Comparison of ENCODE assay signal across 9 cellular contexts in the genomic region with DNA sequence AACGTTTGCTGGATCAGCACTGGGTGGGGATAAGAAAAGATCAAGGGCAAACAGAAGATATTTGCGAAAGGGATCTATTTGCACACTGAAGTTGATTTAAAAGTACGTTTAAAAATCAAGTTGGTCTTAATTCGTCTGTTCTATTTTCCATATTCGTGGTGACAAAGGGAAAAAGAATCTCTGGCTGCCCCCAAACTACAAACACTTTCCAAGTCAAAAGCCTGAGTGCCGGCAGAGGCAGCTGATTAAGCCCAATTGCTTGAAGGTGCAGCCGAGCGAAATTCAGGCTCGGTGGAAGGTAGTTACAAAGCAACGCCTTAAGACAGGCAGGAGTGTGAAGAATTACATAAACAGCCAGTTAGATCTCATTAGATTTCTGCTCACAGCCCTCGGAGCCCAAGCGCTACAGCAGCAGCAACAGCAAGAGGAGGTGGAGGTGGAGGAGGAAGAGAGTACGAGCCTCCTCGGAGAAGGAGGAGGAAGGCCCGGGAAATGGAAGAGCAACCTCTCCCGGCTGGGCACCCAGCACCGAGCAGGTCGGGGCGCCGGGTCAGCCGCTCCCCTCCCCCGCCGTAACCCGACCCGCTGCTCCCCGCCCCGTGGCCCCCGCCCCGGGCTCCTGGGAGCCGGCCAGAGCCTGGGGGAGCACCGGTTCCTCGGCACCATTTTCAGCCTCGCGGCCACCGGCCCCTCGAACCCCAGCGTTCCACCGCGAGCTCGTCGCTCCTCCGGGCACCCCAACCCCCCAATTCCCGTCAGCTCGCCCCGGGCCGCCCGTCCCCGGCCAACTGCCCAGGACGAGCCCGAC. TPM values are rescaled to one million over a fixed set of nuclear protein-coding genes. Genes with fewer than 3 reads are reported as not detected.
DNase-seq lines count a peak whose midpoint lies in the region; ATAC-seq and TF ChIP-seq lines count a peak whose summit lies in the region.
"Had no signal": no experiment of that assay in that cellular context is flagged by ENCODE, and none has a peak within 500 bp of the region (broad histone marks: within the 10 kb centered on the region; RNA-seq: fewer than 3 reads in every experiment).

No MANE protein-coding gene starts in this region.

- H3K27me3 ChIP-seq in Karpas-422 (ENCODE audit: low read length) (no peaks in the 10 kb centered on the region), SK-N-SH (ENCODE audit: insufficient read depth) (no peaks in the 10 kb centered on the region), hepatocyte (no peaks in the 10 kb centered on the region)

- TF ChIP-seq CTCF in SK-N-SH (IDR thresholded peaks at IDR 0.05) (no peak), hepatocyte (IDR thresholded peaks at IDR 0.05; ENCODE audit: poor library complexity) (no peak)

- H2AFZ ChIP-seq in Karpas-422 (ENCODE audit: low read length) (no peak overlapping the region; the same call in 1 of the 2 replicates), SK-N-SH (ENCODE audit: low read depth) (no peak overlapping the region), hepatocyte (peak overlapping the region; percentile 20)

- TF ChIP-seq RAD21 in SK-N-SH (IDR thresholded peaks at IDR 0.05; ENCODE audit: low read length): no peak

- peaks cover 35% of the 10 kb centered on the region for H4K20me1 ChIP-seq in Karpas-422 (ENCODE audit: insufficient read depth, low read depth, low read length)
- peaks cover 36% of the 10 kb centered on the region for H4K20me1 ChIP-seq in SK-N-SH (ENCODE audit: insufficient read depth)
- H4K20me1 ChIP-seq in hepatocyte (ENCODE audit: insufficient read depth, poor library complexity, severe bottlenecking): peaks cover 42% of the 10 kb centered on the region

- peak overlapping the region; percentile 49 for H3K27ac ChIP-seq in Karpas-422 (ENCODE audit: low read length)
- peak overlapping the region; percentile 65 to 93 for H3K27ac ChIP-seq in SK-N-SH (ENCODE audit: low read depth in 2 of 2, low read length in 1 of 2)
- peak overlapping the region; percentile 98 for H3K27ac ChIP-seq in hepatocyte

- H3K9ac ChIP-seq in Karpas-422 (ENCODE audit: low read length): peak overlapping the region; percentile 93
- peak overlapping the region; percentile 82 for H3K9ac ChIP-seq in SK-N-SH

- peaks cover 31% of the 10 kb centered on the region for H3F3A ChIP-seq in SK-N-SH (replicated peaks; ENCODE audit: insufficient read depth)

- WGBS in SK-N-SH (ENCODE audit: low lambda C conversion rate): 4% methylated on average over 25 of the region's 50 CpGs
- WGBS in hepatocyte (ENCODE audit: low lambda C conversion rate, missing lambda C conversion rate): under 1% methylated on average over 24 of the region's 50 CpGs

- H3K79me2 ChIP-seq in Karpas-422 (ENCODE audit: low read length) (peaks cover 20% of the 10 kb centered on the region), SK-N-SH (ENCODE audit: insufficient read depth) (peaks cover 53% of the 10 kb centered on the region), hepatocyte (peaks cover 72% of the 10 kb centered on the region)

- peaks cover 23% of the 10 kb centered on the region for H3K36me3 ChIP-seq in Karpas-422 (ENCODE audit: insufficient read depth, low read length)
- peaks cover 26 to 30% of the 10 kb centered on the region in 2 experiments for H3K36me3 ChIP-seq in SK-N-SH (replicated peaks in 1 of 2; ENCODE audit: control insufficient read depth in 1 of 2, insufficient read depth in 2 of 2, low read length in 1 of 2)
- peaks cover 3% of the 10 kb centered on the region for H3K36me3 ChIP-seq in hepatocyte (replicated peaks; ENCODE audit: insufficient read depth, low read depth)

- POLR2A ChIA-PET in SK-N-SH (lab: Yijun Ruan, JAX): interaction anchor here (0.6 to 9.4 kb wide), 30 partner anchors 10 to 315 kb away, joined by 3 to 609 read pairs (median 6); a partner anchor contains a TSS

- no peaks in the 10 kb centered on the region for H3K9me3 ChIP-seq in Karpas-422 (ENCODE audit: low read length)
- no peaks in the 10 kb centered on the region for H3K9me3 ChIP-seq in SK-N-SH
- no peaks in the 10 kb centered on the region for H3K9me3 ChIP-seq in hepatocyte (ENCODE audit: low read depth)

- CTCF ChIA-PET in SK-N-SH (lab: Yijun Ruan, JAX): interaction anchor here (0.6 to 22.4 kb wide), 15 partner anchors 15 to 386 kb away, joined by 3 to 820 read pairs (median 6); a partner anchor contains a TSS

- H3K4me1 ChIP-seq in Karpas-422 (ENCODE audit: low read length): peaks cover 28% of the 10 kb centered on the region
- peaks cover 7 to 27% of the 10 kb centered on the region in 2 experiments; a peak in 2 of 4 replicates for H3K4me1 ChIP-seq in SK-N-SH (ENCODE audit: control insufficient read depth in 1 of 2, insufficient read depth in 2 of 2, low read depth in 1 of 2, low read length in 1 of 2)
- peaks cover 20% of the 10 kb centered on the region for H3K4me1 ChIP-seq in hepatocyte (ENCODE audit: insufficient read depth)

- DNase-seq in D341Med (ENCODE audit: low spot score) (peak; percentile 62), Karpas-422 (peak; percentile 77), SK-N-SH (peak; percentile 72), anterior cingulate cortex (lab: John Stamatoyannopoulos, UW) (peak in 47 of 58 donors; percentile 22 to 75 (median 52)), hepatocyte (ENCODE audit: low spot score) (peak; percentile 67), putamen (ENCODE audit: low spot score) (peak; percentile 83), middle frontal gyrus (ENCODE audit: extremely low spot score, low spot score) (no peak)

- peak overlapping the region; percentile 91 for H3K4me2 ChIP-seq in Karpas-422 (ENCODE audit: low read depth, low read length, poor library complexity, severe bottlenecking)
- H3K4me2 ChIP-seq in SK-N-SH: peak overlapping the region; percentile 78
- H3K4me2 ChIP-seq in hepatocyte: peak overlapping the region; percentile 79

- H3K4me3 ChIP-seq in Karpas-422 (ENCODE audit: low read length) (peak overlapping the region; percentile 84), SK-N-SH (ENCODE audit: low read depth in 2 of 2, low read length in 1 of 2) (peak overlapping the region; percentile 77 to 90), hepatocyte (peak overlapping the region; percentile 86)

- H3K9me2 ChIP-seq in Karpas-422 (replicated peaks; ENCODE audit: insufficient read depth, low read length) (no peaks in the 10 kb centered on the region), SK-N-SH (no peaks in the 10 kb centered on the region), hepatocyte (replicated peaks; ENCODE audit: insufficient read depth) (no peaks in the 10 kb centered on the region)

- peak; percentile 6 for ATAC-seq in GM21576 (IDR thresholded peaks at IDR 0.05; ENCODE audit: unreplicated experiment)

- TF ChIP-seq EP300 in SK-N-SH (IDR thresholded peaks at IDR 0.05; ENCODE audit: borderline replicate concordance in 1 of 2, low read depth in 1 of 2, low read length in 1 of 2): no peak; a peak in 1 of 4 replicates

TF ChIP-seq in SK-N-SH, 30 proteins besides CTCF, POLR2A, EP300 and RAD21:
- TF ChIP-seq YY1 (IDR thresholded peaks at IDR 0.05; ENCODE audit: low read depth): peak; percentile 61; the same call in 1 of the 2 replicates
- TF ChIP-seq TEAD4 (IDR thresholded peaks at IDR 0.05; ENCODE audit: borderline replicate concordance, insufficient read depth): peak; percentile 51
- TF ChIP-seq MXI1 (IDR thresholded peaks at IDR 0.05; ENCODE audit: low read depth, low read length): 0 out of 2 replicates have a peak, but pooled peaks have one; percentile 0
- no peak for TF ChIP-seq JUND (IDR thresholded peaks at IDR 0.05)
- TF ChIP-seq SIN3A (IDR thresholded peaks at IDR 0.05; ENCODE audit: borderline replicate concordance, low read depth, low read length): peak; percentile 28; the same call in 1 of the 2 replicates
- TF ChIP-seq GATA2 (CRISPR knock-in tag; IDR thresholded peaks at IDR 0.05): no peak
- TF ChIP-seq, protein P1, sequence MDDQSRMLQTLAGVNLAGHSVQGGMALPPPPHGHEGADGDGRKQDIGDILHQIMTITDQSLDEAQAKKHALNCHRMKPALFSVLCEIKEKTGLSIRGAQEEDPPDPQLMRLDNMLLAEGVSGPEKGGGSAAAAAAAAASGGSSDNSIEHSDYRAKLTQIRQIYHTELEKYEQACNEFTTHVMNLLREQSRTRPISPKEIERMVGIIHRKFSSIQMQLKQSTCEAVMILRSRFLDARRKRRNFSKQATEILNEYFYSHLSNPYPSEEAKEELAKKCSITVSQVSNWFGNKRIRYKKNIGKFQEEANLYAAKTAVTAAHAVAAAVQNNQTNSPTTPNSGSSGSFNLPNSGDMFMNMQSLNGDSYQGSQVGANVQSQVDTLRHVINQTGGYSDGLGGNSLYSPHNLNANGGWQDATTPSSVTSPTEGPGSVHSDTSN (IDR thresholded peaks at IDR 0.05): 0 out of 2 replicates have a peak, but pooled peaks have one; percentile 8
- peak; percentile 61 for TF ChIP-seq NFIC (IDR thresholded peaks at IDR 0.05; ENCODE audit: borderline replicate concordance)
- 0 out of 2 replicates have a peak, but pooled peaks have one; percentile 1 for TF ChIP-seq SMC3 (IDR thresholded peaks at IDR 0.05; ENCODE audit: low read depth, low read length)

RNA-seq across cellular contexts. Expression of a gene that starts 0.9 kb away (rescaled TPM):
- total RNA-seq in Karpas-422 (2014; rRNA removed; shearing (Covaris generic); ENCODE audit: low replicate concordance): 8.2 and 25.9 TPM in 2 replicates
- 19.3 and 21.8 TPM in 2 replicates for polyA plus RNA-seq in SK-N-SH (2012; rRNA removed)
- polyA plus RNA-seq in SK-N-SH (2012; cell fraction: cytosol; rRNA removed): 18.3 and 22.8 TPM in 2 replicates
- polyA plus RNA-seq in SK-N-SH (2012; cell fraction: nucleus; rRNA removed): 14.2 and 22.7 TPM in 2 replicates
- 52.1 and 53.6 TPM in 2 replicates for total RNA-seq in hepatocyte
- 41.1 and 43.2 TPM in 2 replicates for polyA plus RNA-seq in hepatocyte

RNA-seq across cellular contexts. Expression of a gene that starts 29.9 kb away (rescaled TPM):
- total RNA-seq in Karpas-422 (2014; rRNA removed; shearing (Covaris generic); ENCODE audit: low replicate concordance): not detected in 2 replicates
- polyA plus RNA-seq in SK-N-SH (2012; rRNA removed) (not detected in 2 replicates), hepatocyte (0.68 TPM in 1 of 2 replicates, not detected in the other)
- polyA plus RNA-seq in SK-N-SH (2012; cell fraction: cytosol; rRNA removed): under 0.01 TPM in 1 of 2 replicates, not detected in the other
- not detected in 2 replicates for polyA plus RNA-seq in SK-N-SH (2012; cell fraction: nucleus; rRNA removed)
- 0.36 and 0.50 TPM in 2 replicates for total RNA-seq in hepatocyte
- total RNA-seq: activated CD8-positive, alpha-beta memory T cell treated with anti-CD3 and anti-CD28 coated beads for 36 hours had no signal
